Comparison of ENCODE assay signal across 1 cellular context in the genomic region with DNA sequence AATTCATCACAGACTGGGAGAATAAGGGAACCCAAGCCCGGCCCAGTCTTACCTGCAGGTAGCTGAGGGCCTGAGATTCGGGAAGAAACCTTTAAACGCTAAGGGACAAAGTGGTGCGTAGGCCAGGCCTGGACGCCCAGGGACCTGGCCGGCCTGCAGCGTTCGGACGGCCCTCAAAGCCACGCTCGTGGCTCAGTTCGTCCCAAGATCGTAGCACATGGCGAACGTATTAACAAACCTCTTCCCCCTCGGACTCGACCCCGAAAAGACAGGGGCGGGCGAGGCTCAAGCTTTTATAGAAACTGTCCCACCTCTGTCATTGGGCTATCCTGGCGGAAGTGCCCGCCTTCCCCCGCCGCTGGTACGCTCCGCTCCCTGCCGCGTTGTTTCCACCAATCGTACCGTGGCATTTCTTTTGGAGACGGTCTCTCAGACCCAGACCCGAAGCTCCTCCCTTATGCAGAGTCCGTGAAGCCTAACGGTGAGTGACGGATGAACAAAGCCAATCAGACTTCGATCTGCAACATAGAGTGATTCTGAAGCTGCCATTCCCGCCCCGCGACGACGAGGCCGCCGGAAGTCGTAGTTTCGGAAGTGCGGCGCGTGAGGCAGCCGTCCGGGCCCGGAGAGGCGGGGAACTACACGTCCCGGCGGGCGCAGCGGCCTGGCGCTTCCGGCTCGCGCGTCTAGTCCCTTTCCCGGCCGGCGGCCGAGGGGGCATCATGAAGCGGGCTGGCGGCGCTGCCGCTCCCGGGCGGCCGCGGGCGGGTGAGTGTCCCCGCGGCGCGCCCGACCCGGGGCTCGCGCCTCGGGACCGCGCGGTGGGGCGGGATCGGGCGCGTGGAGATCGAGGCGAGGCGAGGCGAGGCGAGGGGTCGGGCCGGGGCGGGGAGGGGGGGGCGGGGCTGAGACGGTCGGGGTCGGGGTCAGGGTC.
TF ChIP-seq lines count a peak whose summit lies in the region.

TRAF7 (plus strand) TSS at position 692 of the 934 bp plus-strand sequence. CDS start 8,139 bp downstream, outside the sequence.

TF ChIP-seq in WTC11, 78 proteins besides CTCF, POLR2A, EP300 and RAD21 (continued from another document):
- TF ChIP-seq, protein P1, sequence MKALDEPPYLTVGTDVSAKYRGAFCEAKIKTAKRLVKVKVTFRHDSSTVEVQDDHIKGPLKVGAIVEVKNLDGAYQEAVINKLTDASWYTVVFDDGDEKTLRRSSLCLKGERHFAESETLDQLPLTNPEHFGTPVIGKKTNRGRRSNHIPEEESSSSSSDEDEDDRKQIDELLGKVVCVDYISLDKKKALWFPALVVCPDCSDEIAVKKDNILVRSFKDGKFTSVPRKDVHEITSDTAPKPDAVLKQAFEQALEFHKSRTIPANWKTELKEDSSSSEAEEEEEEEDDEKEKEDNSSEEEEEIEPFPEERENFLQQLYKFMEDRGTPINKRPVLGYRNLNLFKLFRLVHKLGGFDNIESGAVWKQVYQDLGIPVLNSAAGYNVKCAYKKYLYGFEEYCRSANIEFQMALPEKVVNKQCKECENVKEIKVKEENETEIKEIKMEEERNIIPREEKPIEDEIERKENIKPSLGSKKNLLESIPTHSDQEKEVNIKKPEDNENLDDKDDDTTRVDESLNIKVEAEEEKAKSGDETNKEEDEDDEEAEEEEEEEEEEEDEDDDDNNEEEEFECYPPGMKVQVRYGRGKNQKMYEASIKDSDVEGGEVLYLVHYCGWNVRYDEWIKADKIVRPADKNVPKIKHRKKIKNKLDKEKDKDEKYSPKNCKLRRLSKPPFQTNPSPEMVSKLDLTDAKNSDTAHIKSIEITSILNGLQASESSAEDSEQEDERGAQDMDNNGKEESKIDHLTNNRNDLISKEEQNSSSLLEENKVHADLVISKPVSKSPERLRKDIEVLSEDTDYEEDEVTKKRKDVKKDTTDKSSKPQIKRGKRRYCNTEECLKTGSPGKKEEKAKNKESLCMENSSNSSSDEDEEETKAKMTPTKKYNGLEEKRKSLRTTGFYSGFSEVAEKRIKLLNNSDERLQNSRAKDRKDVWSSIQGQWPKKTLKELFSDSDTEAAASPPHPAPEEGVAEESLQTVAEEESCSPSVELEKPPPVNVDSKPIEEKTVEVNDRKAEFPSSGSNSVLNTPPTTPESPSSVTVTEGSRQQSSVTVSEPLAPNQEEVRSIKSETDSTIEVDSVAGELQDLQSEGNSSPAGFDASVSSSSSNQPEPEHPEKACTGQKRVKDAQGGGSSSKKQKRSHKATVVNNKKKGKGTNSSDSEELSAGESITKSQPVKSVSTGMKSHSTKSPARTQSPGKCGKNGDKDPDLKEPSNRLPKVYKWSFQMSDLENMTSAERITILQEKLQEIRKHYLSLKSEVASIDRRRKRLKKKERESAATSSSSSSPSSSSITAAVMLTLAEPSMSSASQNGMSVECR (CRISPR knock-in tag; IDR thresholded peaks at IDR 0.05; ENCODE audit: borderline replicate concordance), result peak; percentile 71; the same call in 1 of the 2 replicates
- TF ChIP-seq ZBTB21 (CRISPR knock-in tag; IDR thresholded peaks at IDR 0.05; ENCODE audit: borderline replicate concordance), result peak; percentile 80
- TF ChIP-seq, protein P2, sequence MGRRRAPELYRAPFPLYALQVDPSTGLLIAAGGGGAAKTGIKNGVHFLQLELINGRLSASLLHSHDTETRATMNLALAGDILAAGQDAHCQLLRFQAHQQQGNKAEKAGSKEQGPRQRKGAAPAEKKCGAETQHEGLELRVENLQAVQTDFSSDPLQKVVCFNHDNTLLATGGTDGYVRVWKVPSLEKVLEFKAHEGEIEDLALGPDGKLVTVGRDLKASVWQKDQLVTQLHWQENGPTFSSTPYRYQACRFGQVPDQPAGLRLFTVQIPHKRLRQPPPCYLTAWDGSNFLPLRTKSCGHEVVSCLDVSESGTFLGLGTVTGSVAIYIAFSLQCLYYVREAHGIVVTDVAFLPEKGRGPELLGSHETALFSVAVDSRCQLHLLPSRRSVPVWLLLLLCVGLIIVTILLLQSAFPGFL (CRISPR knock-in tag; IDR thresholded peaks at IDR 0.05; ENCODE audit: borderline replicate concordance), result no peak
- no peak for TF ChIP-seq MXD4 (CRISPR knock-in tag; IDR thresholded peaks at IDR 0.05; ENCODE audit: borderline replicate concordance)
